In the genomic region with DNA sequence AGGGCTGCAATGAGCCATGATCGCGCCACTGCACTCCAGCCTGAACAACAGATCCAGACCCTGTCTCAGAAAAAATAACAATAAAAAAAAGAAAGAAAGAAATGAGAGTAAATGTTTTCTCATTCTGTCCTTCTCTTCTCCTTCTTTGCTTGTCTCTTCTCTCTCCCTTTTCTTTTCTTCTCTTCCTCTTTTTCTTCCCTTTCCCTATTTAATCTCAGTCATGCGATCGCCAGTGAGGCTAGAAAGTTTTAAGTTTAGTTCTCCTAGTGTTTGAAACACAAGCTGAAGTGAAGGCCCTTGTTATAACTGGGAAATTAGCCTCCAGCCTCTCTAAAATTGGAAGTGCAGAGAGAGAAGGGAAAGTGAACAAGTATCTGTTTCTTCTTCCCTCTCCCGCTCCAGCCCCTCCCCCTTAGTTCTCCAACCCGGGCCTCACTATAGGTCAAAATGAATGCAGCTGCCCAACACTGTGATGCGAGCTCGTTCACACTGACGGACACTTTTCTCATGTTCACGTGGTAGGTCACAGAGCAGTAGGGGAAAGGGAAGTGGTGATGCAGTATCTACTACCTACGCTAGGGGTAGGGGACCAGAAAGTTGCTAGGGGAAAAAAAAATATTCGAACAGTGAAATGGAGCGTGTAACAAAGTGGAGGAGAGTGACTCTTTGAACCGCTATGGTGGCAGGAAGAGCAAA, we compare ENCODE assay signal across 9 cellular contexts. TPM values are rescaled to one million over a fixed set of nuclear protein-coding genes. Genes with fewer than 3 reads are reported as not detected.
DNase-seq lines count a peak whose midpoint lies in the region; ATAC-seq and TF ChIP-seq lines count a peak whose summit lies in the region.
"Had no signal": no experiment of that assay in that cellular context is flagged by ENCODE, and none has a peak within 500 bp of the region (broad histone marks: within the 10 kb centered on the region; RNA-seq: fewer than 3 reads in every experiment).

No MANE protein-coding gene starts in this region.

- peak overlapping the region; percentile 69 for H3K27ac Mint-ChIP-seq in T-helper 2 cell treated with Interferon-gamma antibody and Interleukin-4, amounts not matched to agents 5 μg/mL and 100 μg/mL, for 36 hours

- no peaks in the 10 kb centered on the region for H3K36me3 Mint-ChIP-seq in T-helper 2 cell treated with Interferon-gamma antibody and Interleukin-4, amounts not matched to agents 5 μg/mL and 100 μg/mL, for 36 hours (ENCODE audit: low read depth)

- peak overlapping the region; percentile 63 for H3K4me3 Mint-ChIP-seq in T-helper 2 cell treated with Interferon-gamma antibody and Interleukin-4, amounts not matched to agents 5 μg/mL and 100 μg/mL, for 36 hours

- H3K36me3 ChIP-seq in mucosa of descending colon (ENCODE audit: low read depth) = no peaks in the 10 kb centered on the region

- no peaks in the 10 kb centered on the region for H3K9me3 ChIP-seq in mucosa of descending colon

- H3K9me3 Mint-ChIP-seq in T-helper 2 cell treated with Interferon-gamma antibody and Interleukin-4, amounts not matched to agents 5 μg/mL and 100 μg/mL, for 36 hours = no peaks in the 10 kb centered on the region

- intact Hi-C loops in mucosa of descending colon (cut with DNase I, micrococcal nuclease) = no loop called here

- peak; percentile 66 for DNase-seq in CMK (ENCODE audit: low read depth)
- peak; percentile 71 for DNase-seq in T-helper 2 cell treated with Interferon-gamma antibody and Interleukin-4, amounts not matched to agents 5 μg/mL and 100 μg/mL, for 36 hours (ENCODE audit: low spot score)
- DNase-seq in choroid plexus epithelial cell (ENCODE audit: low read depth) = peak; percentile 87
- peak in 1 of 3 donors; percentile 25 for DNase-seq in mucosa of descending colon
- no peak for DNase-seq in NCI-H2029 treated with DMSO at 0.1 percent for 48 hours (lab: John Stamatoyannopoulos, UW)
- no peak for DNase-seq in GOT3 (lab: John Stamatoyannopoulos, UW)

- H3K4me1 Mint-ChIP-seq in T-helper 2 cell treated with Interferon-gamma antibody and Interleukin-4, amounts not matched to agents 5 μg/mL and 100 μg/mL, for 36 hours (ENCODE audit: low read depth) = peaks cover 25% of the 10 kb centered on the region

- peak; percentile 57 for TF ChIP-seq CTCF in choroid plexus epithelial cell (conservative IDR thresholded peaks at IDR 0.05; ENCODE audit: low read depth, low read length)
- TF ChIP-seq CTCF in mucosa of descending colon (IDR thresholded peaks at IDR 0.05) = no peak

- ATAC-seq in GM19452 (IDR thresholded peaks at IDR 0.05; ENCODE audit: unreplicated experiment) (peak; percentile 98), HG03442 (IDR thresholded peaks at IDR 0.05; ENCODE audit: unreplicated experiment) (peak; percentile 97), mucosa of descending colon (peak; percentile 90)
- ATAC-seq: HCT116 had no signal

- H3K4me1 ChIP-seq in mucosa of descending colon (ENCODE audit: low read depth) = no peaks in the 10 kb centered on the region

- H3K27me3 Mint-ChIP-seq in T-helper 2 cell treated with Interferon-gamma antibody and Interleukin-4, amounts not matched to agents 5 μg/mL and 100 μg/mL, for 36 hours (ENCODE audit: low read depth) = no peaks in the 10 kb centered on the region

- peak overlapping the region; percentile 25 for H3K4me3 ChIP-seq in choroid plexus epithelial cell (ENCODE audit: low read depth, low read length)
- no peak overlapping the region for H3K4me3 ChIP-seq in mucosa of descending colon

RNA-seq across cellular contexts. Expression of gene TSC22D2, which starts 23.4 kb away (rescaled TPM):
- total RNA-seq in mucosa of descending colon = 10 to 100 TPM; 21.8 to 35.5 (median 31.3) TPM

Comparison
In these comparisons a context has a peak if more than half of its experiments do, and no peak if none do; other contexts are left out.
1. DNase-seq: peak in CMK (single experiment), T-helper 2 cell treated with Interferon-gamma antibody and Interleukin-4, amounts not matched to agents 5 μg/mL and 100 μg/mL, for 36 hours (single experiment) and choroid plexus epithelial cell (single experiment); none in NCI-H2029 treated with DMSO at 0.1 percent for 48 hours (single experiment) and GOT3 (single experiment).
2. Peak in every context shown above with its lines, with median percentiles within 50 percentile points of each other: ATAC-seq.